In the genomic region with DNA sequence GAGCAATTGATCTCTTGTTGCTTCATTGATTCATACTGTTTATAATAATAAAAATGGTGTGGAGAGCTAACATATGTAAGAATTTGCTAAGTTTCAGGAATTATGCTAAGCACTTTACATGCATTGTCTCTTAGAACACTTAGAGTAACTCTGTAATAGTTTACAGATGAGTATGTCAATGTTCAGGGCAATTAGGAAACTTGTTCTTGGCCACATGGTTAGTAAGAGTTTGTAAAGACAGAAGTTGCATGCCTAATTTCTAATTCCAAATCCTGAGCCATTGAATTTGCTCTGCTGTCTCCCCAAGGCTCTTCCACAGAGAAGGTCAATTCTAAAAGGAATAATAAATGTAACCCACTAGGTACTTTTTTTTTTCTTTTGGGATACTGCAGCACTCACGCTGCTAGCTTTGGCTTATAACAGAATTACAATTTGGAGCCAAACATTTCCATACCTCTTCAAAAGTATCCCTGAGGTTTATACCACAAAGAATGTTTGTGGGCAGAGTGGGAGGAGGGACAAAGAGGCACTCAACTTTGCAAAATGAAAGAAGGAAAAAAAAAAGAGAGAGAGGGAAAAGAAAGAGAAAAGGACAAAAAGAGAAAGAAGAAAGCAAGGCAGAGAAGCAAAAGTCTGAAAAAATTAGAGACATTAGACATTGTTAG, we compare ENCODE assay signal across 23 cellular contexts.
DNase-seq lines count a peak whose midpoint lies in the region; ATAC-seq and TF ChIP-seq lines count a peak whose summit lies in the region.
"Had no signal": no experiment of that assay in that cellular context is flagged by ENCODE, and none has a peak within 500 bp of the region (broad histone marks: within the 10 kb centered on the region; RNA-seq: fewer than 3 reads in every experiment).

No MANE protein-coding gene starts in this region.

- CTCF ChIA-PET in Caco-2 (lab: Charles Lee), result no interaction called here

- H3K36me3 ChIP-seq in GM23338 (ENCODE audit: insufficient read depth), result no peaks in the 10 kb centered on the region
- H3K36me3 ChIP-seq in adipocyte (ENCODE audit: control insufficient read depth, insufficient read depth, low read length, severe bottlenecking), result no peaks in the 10 kb centered on the region
- H3K36me3 ChIP-seq in fibroblast of lung (ENCODE audit: control insufficient read depth, insufficient read depth, low read length), result no peaks in the 10 kb centered on the region
- no peaks in the 10 kb centered on the region for H3K36me3 ChIP-seq in Caco-2 (ENCODE audit: control insufficient read depth, insufficient read depth, low read length)
- H3K36me3 ChIP-seq: neutrophil, spleen, stomach, WERI-Rb-1 had no signal

- H3K79me2 ChIP-seq in GM23338 (replicated peaks; ENCODE audit: insufficient read depth), result no peaks in the 10 kb centered on the region
- H3K79me2 ChIP-seq in fibroblast of lung (ENCODE audit: control insufficient read depth, insufficient read depth, low read length), result no peaks in the 10 kb centered on the region

- peaks cover 13% of the 10 kb centered on the region for H3K9me3 Mint-ChIP-seq in GM23338
- no peaks in the 10 kb centered on the region for H3K9me3 Mint-ChIP-seq in Caco-2 (ENCODE audit: unreplicated experiment)
- H3K9me3 Mint-ChIP-seq: T-helper 1 cell treated with Interleukin-12 subunit alpha and Interleukin-12 subunit beta and Interleukin-4 antibody, amounts not matched to agents 30 μg/mL and 1 μg/mL, for 36 hours; type B pancreatic cell had no signal

- H4K20me1 ChIP-seq in GM23338 (replicated peaks; ENCODE audit: insufficient read depth), result no peaks in the 10 kb centered on the region
- no peaks in the 10 kb centered on the region for H4K20me1 ChIP-seq in fibroblast of lung (ENCODE audit: control insufficient read depth, extremely low read depth, insufficient read depth, low read length)

- H3K4me1 Mint-ChIP-seq in GM23338 (peaks cover 14% of the 10 kb centered on the region), Caco-2 (ENCODE audit: low read depth, unreplicated experiment) (no peaks in the 10 kb centered on the region)
- H3K4me1 Mint-ChIP-seq: immature natural killer cell had no signal

- H3K9ac ChIP-seq in adipocyte (ENCODE audit: low read length) (no peak overlapping the region), fibroblast of lung (ENCODE audit: insufficient read depth, low read length) (no peak overlapping the region)
- H3K9ac ChIP-seq: KMS-11 had no signal

- H3K4me2 ChIP-seq in GM23338 (no peak overlapping the region), fibroblast of lung (ENCODE audit: extremely low read depth, insufficient read depth, low read length) (no peak overlapping the region)
- H3K4me2 ChIP-seq: KMS-11 had no signal

- H3K4me3 ChIP-seq in GM23338 (no peak overlapping the region), adipocyte (ENCODE audit: low read length) (no peak overlapping the region), fibroblast of lung (replicated peaks in 1 of 4; ENCODE audit: control extremely low read depth in 1 of 4, insufficient read depth in 1 of 4, low read depth in 3 of 4, low read length in 4 of 4) (no peak overlapping the region), skeletal muscle cell (ENCODE audit: low read depth, low read length) (no peak overlapping the region), Caco-2 (ENCODE audit: low read depth, low read length) (no peak overlapping the region)
- H3K4me3 ChIP-seq: spleen, stomach had no signal

- H3K4me3 Mint-ChIP-seq in GM23338 (no peak overlapping the region), Caco-2 (ENCODE audit: unreplicated experiment) (no peak overlapping the region)
- H3K4me3 Mint-ChIP-seq: immature natural killer cell; T-helper 1 cell treated with Interleukin-12 subunit alpha and Interleukin-12 subunit beta and Interleukin-4 antibody, amounts not matched to agents 30 μg/mL and 1 μg/mL, for 36 hours; type B pancreatic cell had no signal

- H3K27me3 ChIP-seq in GM23338 (ENCODE audit: insufficient read depth), result no peaks in the 10 kb centered on the region
- no peaks in the 10 kb centered on the region for H3K27me3 ChIP-seq in adipocyte (replicated peaks; ENCODE audit: control insufficient read depth, insufficient read depth, low read length)
- H3K27me3 ChIP-seq in fibroblast of lung (ENCODE audit: control insufficient read depth, insufficient read depth, low read length), result no peaks in the 10 kb centered on the region
- H3K27me3 ChIP-seq in Caco-2 (replicated peaks; ENCODE audit: control insufficient read depth, insufficient read depth, low read length), result no peaks in the 10 kb centered on the region
- H3K27me3 ChIP-seq: neutrophil, spleen, stomach had no signal

- H3K36me3 Mint-ChIP-seq in GM23338 (ENCODE audit: low read depth) (peaks cover 22% of the 10 kb centered on the region; the same call in 2 of the 3 replicates), Caco-2 (ENCODE audit: insufficient read depth, unreplicated experiment) (no peaks in the 10 kb centered on the region)
- H3K36me3 Mint-ChIP-seq: immature natural killer cell, type B pancreatic cell had no signal

- H3K27me3 Mint-ChIP-seq in GM23338 (ENCODE audit: insufficient read depth, low read depth, poor library complexity) (no peaks in the 10 kb centered on the region), Caco-2 (ENCODE audit: insufficient read depth, unreplicated experiment) (peaks cover under 1% of the 10 kb centered on the region)
- H3K27me3 Mint-ChIP-seq: type B pancreatic cell had no signal

- no peaks in the 10 kb centered on the region for H3F3A ChIP-seq in GM23338 (replicated peaks; ENCODE audit: low read depth)

- no peak overlapping the region for H3K27ac ChIP-seq in GM23338 (ENCODE audit: low read depth)
- no peak overlapping the region for H3K27ac ChIP-seq in fibroblast of lung (ENCODE audit: insufficient read depth, low read length)
- H3K27ac ChIP-seq: KMS-11, neutrophil, spleen, stomach, WERI-Rb-1 had no signal

- no peak for ATAC-seq in GM23338
- ATAC-seq in GM19452 (IDR thresholded peaks at IDR 0.05; ENCODE audit: unreplicated experiment), result no peak
- ATAC-seq in HG03108 (IDR thresholded peaks at IDR 0.05; ENCODE audit: unreplicated experiment), result no peak
- ATAC-seq: left ventricle myocardium superior, PC-3 had no signal

- TF ChIP-seq CTCF in GM23338 (conservative IDR thresholded peaks at IDR 0.05; ENCODE audit: low read depth in 2 of 2) (no peak), fibroblast of lung (conservative IDR thresholded peaks at IDR 0.05 in 1 of 2, IDR thresholded peaks at IDR 0.05 in 1 of 2; ENCODE audit: low read depth in 1 of 2, low read length in 2 of 2) (no peak), Caco-2 (IDR thresholded peaks at IDR 0.05; ENCODE audit: insufficient read depth in 1 of 2, low read depth in 1 of 2, low read length in 1 of 2, severe bottlenecking in 1 of 2, unreplicated experiment in 1 of 2) (no peak)

- H3K27ac Mint-ChIP-seq in GM23338 (0 out of 2 replicates have a peak overlapping the region, but pooled peaks have one; percentile 2), Caco-2 (ENCODE audit: unreplicated experiment) (no peak overlapping the region)
- H3K27ac Mint-ChIP-seq: immature natural killer cell; T-helper 1 cell treated with Interleukin-12 subunit alpha and Interleukin-12 subunit beta and Interleukin-4 antibody, amounts not matched to agents 30 μg/mL and 1 μg/mL, for 36 hours; type B pancreatic cell had no signal

- peaks cover 9% of the 10 kb centered on the region for H3K9me2 ChIP-seq in GM23338 (ENCODE audit: insufficient read depth)

- H3K9me3 ChIP-seq in adipocyte (ENCODE audit: control insufficient read depth, low read length), result peaks cover 9% of the 10 kb centered on the region
- H3K9me3 ChIP-seq in fibroblast of lung (ENCODE audit: control insufficient read depth, insufficient read depth, low read depth, low read length), result no peaks in the 10 kb centered on the region
- no peaks in the 10 kb centered on the region; the same call in 1 of the 2 replicates for H3K9me3 ChIP-seq in Caco-2
- H3K9me3 ChIP-seq: neutrophil had no signal

- POLR2A ChIA-PET in Caco-2 (lab: Charles Lee), result no interaction called here

- intact Hi-C loops in Caco-2 (cut with micrococcal nuclease; ENCODE audit: unreplicated experiment), result no loop called here

- H3K4me1 ChIP-seq in GM23338 (ENCODE audit: insufficient read depth) (peaks cover 14% of the 10 kb centered on the region), adipocyte (ENCODE audit: control insufficient read depth, insufficient read depth, low read length) (peaks cover 13% of the 10 kb centered on the region), fibroblast of lung (ENCODE audit: control insufficient read depth, extremely low read depth, insufficient read depth, low read length) (no peaks in the 10 kb centered on the region), Caco-2 (peaks cover 5% of the 10 kb centered on the region)
- H3K4me1 ChIP-seq: spleen, stomach had no signal

- DNase-seq in GM23338 (ENCODE audit: low spot score) (no peak), adipocyte (ENCODE audit: low read depth) (peak; percentile 63), fibroblast of lung (ENCODE audit: low read depth in 2 of 2) (peak; percentile 18 to 84), skeletal muscle cell (ENCODE audit: low read depth) (peak; percentile 25), Caco-2 (no peak), AG20443 (ENCODE audit: low spot score) (no peak)
- DNase-seq: activated CD8-positive, alpha-beta memory T cell treated with anti-CD3 and anti-CD28 coated beads, Interleukin-2, amount 50 U/mL, for 4 hours; immature natural killer cell; left ventricle myocardium superior; NCI-H1048; NCI-H187 treated with DMSO at 0.1 percent for 48 hours; PC-3; SHP77 treated with DMSO at 0.1 percent for 48 hours; spleen; stimulated activated CD4-positive, alpha-beta T cell treated with anti-CD3 and anti-CD28 coated beads, Interleukin-4, amount 100 ng/mL, for 24 hours; stomach; WERI-Rb-1 had no signal

- no TSS peak for BruUV-seq in Caco-2 (replicated peaks; lab: Mats Ljungman, UMichigan)

- H2AFZ ChIP-seq in GM23338 (peak overlapping the region; percentile 30; the same call in 1 of the 2 replicates), fibroblast of lung (ENCODE audit: low read length) (no peak overlapping the region)

TF ChIP-seq in GM23338, 12 proteins besides CTCF, POLR2A, EP300 and RAD21 (continues in another document):
- TF ChIP-seq JUNB (IDR thresholded peaks at IDR 0.05; ENCODE audit: unreplicated experiment), result no peak

Comparison
In these comparisons a context has a peak if more than half of its experiments do, and no peak if none do; other contexts are left out.
1. DNase-seq: peak in adipocyte (single experiment), fibroblast of lung (2 of 2) and skeletal muscle cell (single experiment); none in GM23338 (single experiment), Caco-2 (0 of 2) and AG20443 (single experiment).